9 cellular contexts compared by ENCODE assay signal in the genomic region with DNA sequence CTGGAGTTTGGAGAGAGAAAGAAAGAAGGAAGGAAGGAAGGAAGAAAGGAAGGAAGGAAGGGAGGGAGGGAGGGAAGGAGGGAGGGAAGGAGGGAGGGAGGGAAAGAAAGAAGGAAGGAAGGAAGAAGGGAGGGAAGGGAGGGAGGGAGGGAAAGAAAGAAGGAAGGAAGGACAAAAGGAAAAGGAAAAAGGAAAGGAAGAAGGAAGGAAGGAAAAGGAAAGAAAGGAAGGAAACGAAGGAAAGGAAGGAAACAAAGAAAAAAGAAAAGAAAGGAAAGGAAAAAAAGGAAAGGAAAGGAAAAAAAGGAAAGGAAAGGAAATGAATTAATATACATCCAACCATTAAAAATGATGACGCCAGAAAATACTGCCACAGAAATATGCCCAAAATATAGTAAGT. TPM values are rescaled to one million over a fixed set of nuclear protein-coding genes. Genes with fewer than 3 reads are reported as not detected.
"Had no signal": no experiment of that assay in that cellular context is flagged by ENCODE, and none has a peak within 500 bp of the region (broad histone marks: within the 10 kb centered on the region; RNA-seq: fewer than 3 reads in every experiment).

No MANE protein-coding gene starts in this region.

- H3K36me3 Mint-ChIP-seq: IgD-negative memory B cell had no signal

- DNase-seq: IMR-90, Karpas-422, KBM-7, KG1 had no signal

- H3K4me3 Mint-ChIP-seq: IgD-negative memory B cell had no signal

- H3K27ac ChIP-seq: HL-60, KMS-11 had no signal

- FAIRE-seq: HTR-8/SVneo had no signal

- H3K9ac ChIP-seq: KMS-11 had no signal

- H3K4me2 ChIP-seq: KMS-11 had no signal

- H3K27ac Mint-ChIP-seq: IgD-negative memory B cell had no signal

RNA-seq across cellular contexts. Expression of a gene that starts 18.7 kb away (rescaled TPM):
- total RNA-seq: HT-29, IMR-90 had no signal
- polyA plus RNA-seq: IgD-negative memory B cell, IMR-90 had no signal

RNA-seq across cellular contexts. Expression of a gene that starts 27.4 kb away (rescaled TPM):
- total RNA-seq: HT-29 had no signal
- polyA plus RNA-seq: IgD-negative memory B cell, IMR-90 had no signal
